In the genomic region with DNA sequence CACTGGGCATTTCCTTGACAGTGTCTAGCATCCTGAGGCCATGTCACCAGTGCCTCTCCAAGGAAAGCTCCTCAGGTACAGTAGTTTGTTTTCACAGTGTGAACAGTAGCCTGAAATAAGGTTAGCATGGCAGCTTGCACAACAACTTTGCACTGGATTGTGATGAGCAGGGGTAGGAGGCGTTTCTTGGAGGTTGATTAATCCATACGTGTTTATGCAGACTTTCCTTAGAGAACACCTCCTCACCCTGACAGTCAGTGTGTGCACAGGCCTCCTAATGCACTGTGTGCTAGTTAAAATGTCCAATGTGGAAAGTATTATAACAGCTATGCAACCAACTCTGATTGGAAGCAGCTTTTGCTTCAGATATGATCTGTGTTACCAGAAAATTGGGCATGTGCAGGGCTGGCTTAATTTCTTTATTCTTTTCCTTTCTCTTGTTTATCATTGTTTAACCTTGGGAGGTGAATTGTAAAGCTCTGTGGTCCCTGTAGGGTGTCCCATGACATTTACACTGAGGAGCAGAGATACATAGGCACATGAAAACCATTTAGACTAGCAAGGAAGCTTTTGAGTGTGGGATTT, we compare ENCODE assay signal across 20 cellular contexts.
"Had no signal": no experiment of that assay in that cellular context is flagged by ENCODE, and none has a peak within 500 bp of the region (broad histone marks: within the 10 kb centered on the region; RNA-seq: fewer than 3 reads in every experiment).

No MANE protein-coding gene starts in this region.

- DNase-seq: natural killer cell; occipital lobe; ovary; posterior cingulate gyrus; psoas muscle; right cardiac atrium; right lobe of liver; sigmoid colon; small intestine; stimulated activated CD4-positive, alpha-beta T cell treated with anti-CD3 and anti-CD28 coated beads, Interleukin-15, amount 100 ng/mL, for 24 hours; stimulated activated CD4-positive, alpha-beta T cell treated with anti-CD3 and anti-CD28 coated beads, Interleukin-2, amount 100 ng/mL, for 24 hours; stimulated activated CD4-positive, alpha-beta T cell treated with anti-CD3 and anti-CD28 coated beads, Interleukin-2, amount 100 ng/mL, for 48 hours; stimulated activated CD4-positive, alpha-beta T cell treated with anti-CD3 and anti-CD28 coated beads, Interleukin-4, amount 100 ng/mL, for 24 hours; stimulated activated naive B cell treated with anti-CD40 and anti-IgM and Interleukin-4, amounts not matched to agents 10 μg/mL and 1 μg/mL and 100 μg/mL, for 72 hours; stimulated activated naive CD4-positive, alpha-beta T cell treated with Interleukin-2 at 50 U/mL for 16 hours; stomach; thyroid gland; trophoblast cell; upper lobe of left lung had no signal

- ATAC-seq: natural killer cell; psoas muscle; right cardiac atrium; right lobe of liver; stimulated activated effector memory CD8-positive, alpha-beta T cell treated with anti-CD3 and anti-CD28 coated beads, Interleukin-12 subunit alpha, Interleukin-12 subunit beta, amount 100 ng/mL, for 72 hours; stimulated activated naive B cell treated with anti-CD40 and anti-IgM and Interleukin-4, amounts not matched to agents 10 μg/mL and 1 μg/mL and 100 μg/mL, for 72 hours had no signal
